1 cellular context compared by ENCODE assay signal in genomic region chrX:70012756-70013155, GRCh38.
TF ChIP-seq lines count a peak whose summit lies in the region.

No MANE protein-coding gene starts in this region.

TF ChIP-seq in GM23338, 12 proteins besides CTCF, POLR2A, EP300 and RAD21 (continued from another document):
- TF ChIP-seq ZNF462 (CRISPR knock-in tag; IDR thresholded peaks at IDR 0.05) (no peak), ZNF114 (CRISPR knock-in tag; IDR thresholded peaks at IDR 0.05) (no peak), ETS1 (IDR thresholded peaks at IDR 0.05) (no peak), EZH2phosphoT487 (IDR thresholded peaks at IDR 0.05; ENCODE audit: unreplicated experiment) (no peak), STAT1 (IDR thresholded peaks at IDR 0.05; ENCODE audit: unreplicated experiment) (no peak)
